Comparison of ENCODE assay signal across 1 cellular context in the genomic region with DNA sequence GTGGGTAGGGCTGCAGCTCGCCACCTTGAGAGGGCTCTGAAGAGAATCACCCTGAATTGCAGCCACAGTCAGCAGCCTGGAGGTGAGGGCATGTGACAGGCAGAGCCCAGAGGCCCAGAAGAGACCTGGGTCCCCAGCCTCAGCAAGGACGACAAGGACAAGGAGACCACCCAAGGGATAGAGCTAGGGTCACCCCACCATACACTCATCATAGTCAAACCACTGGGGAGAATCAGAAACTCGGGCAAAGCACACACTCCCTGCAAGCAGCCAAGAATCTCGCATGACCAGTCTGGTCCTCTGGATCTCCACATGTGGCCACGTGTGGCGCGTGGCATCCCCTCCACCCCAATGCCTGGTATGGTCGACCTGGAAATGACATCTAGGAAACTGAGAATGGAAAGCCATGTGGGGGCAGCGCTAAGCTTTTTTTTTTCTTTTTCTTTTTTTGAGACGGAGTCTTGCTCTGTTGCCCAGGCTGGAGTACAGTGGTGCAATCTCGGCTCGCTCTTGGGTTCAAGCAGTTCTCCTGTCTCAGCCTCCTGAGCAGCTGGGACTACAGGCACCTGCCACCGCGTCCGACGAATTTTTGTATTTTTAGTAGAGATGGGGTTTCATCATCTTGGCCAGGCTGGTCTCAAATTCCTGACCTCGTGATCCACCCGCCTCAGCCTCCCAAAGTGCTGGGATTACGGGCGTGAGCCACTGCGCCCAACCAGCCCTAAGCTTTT.
TF ChIP-seq lines count a peak whose summit lies in the region.

No MANE protein-coding gene starts in this region.

TF ChIP-seq in H1, 55 proteins besides CTCF, POLR2A, EP300 and RAD21:
- no peak for TF ChIP-seq TBP (IDR thresholded peaks at IDR 0.05; ENCODE audit: low read depth, low read length)
- TF ChIP-seq POU5F1 (IDR thresholded peaks at IDR 0.05; ENCODE audit: low read depth, low read length), result no peak
- TF ChIP-seq E2F6 (IDR thresholded peaks at IDR 0.05), result no peak
- TF ChIP-seq ASH2L (IDR thresholded peaks at IDR 0.05; ENCODE audit: low read length), result no peak
- no peak for TF ChIP-seq PHF8 (conservative IDR thresholded peaks at IDR 0.05; ENCODE audit: low read depth, low read length)
- TF ChIP-seq RNF2 (IDR thresholded peaks at IDR 0.05; ENCODE audit: borderline replicate concordance, low read depth, low read length, missing control alignments, poor library complexity, severe bottlenecking), result no peak
- TF ChIP-seq CHD2 (IDR thresholded peaks at IDR 0.05; ENCODE audit: low read length), result no peak
- TF ChIP-seq CEBPB (IDR thresholded peaks at IDR 0.05; ENCODE audit: low read depth, low read length), result no peak
- TF ChIP-seq SIN3A (conservative IDR thresholded peaks at IDR 0.05 in 1 of 2, IDR thresholded peaks at IDR 0.05 in 1 of 2; ENCODE audit: low read depth in 1 of 2, low read length in 2 of 2), result no peak
- no peak for TF ChIP-seq RFX5 (IDR thresholded peaks at IDR 0.05; ENCODE audit: borderline replicate concordance, low read depth, low read length)
- TF ChIP-seq SUZ12 (IDR thresholded peaks at IDR 0.05; ENCODE audit: low read length), result no peak
- TF ChIP-seq, protein P1, sequence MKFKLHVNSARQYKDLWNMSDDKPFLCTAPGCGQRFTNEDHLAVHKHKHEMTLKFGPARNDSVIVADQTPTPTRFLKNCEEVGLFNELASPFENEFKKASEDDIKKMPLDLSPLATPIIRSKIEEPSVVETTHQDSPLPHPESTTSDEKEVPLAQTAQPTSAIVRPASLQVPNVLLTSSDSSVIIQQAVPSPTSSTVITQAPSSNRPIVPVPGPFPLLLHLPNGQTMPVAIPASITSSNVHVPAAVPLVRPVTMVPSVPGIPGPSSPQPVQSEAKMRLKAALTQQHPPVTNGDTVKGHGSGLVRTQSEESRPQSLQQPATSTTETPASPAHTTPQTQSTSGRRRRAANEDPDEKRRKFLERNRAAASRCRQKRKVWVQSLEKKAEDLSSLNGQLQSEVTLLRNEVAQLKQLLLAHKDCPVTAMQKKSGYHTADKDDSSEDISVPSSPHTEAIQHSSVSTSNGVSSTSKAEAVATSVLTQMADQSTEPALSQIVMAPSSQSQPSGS (IDR thresholded peaks at IDR 0.05; ENCODE audit: low read length), result no peak
- TF ChIP-seq KDM1A (IDR thresholded peaks at IDR 0.05; ENCODE audit: borderline replicate concordance, low read length), result no peak
- no peak for TF ChIP-seq SIRT6 (IDR thresholded peaks at IDR 0.05; ENCODE audit: low read length)
